8 cellular contexts compared by ENCODE assay signal in the genomic region with DNA sequence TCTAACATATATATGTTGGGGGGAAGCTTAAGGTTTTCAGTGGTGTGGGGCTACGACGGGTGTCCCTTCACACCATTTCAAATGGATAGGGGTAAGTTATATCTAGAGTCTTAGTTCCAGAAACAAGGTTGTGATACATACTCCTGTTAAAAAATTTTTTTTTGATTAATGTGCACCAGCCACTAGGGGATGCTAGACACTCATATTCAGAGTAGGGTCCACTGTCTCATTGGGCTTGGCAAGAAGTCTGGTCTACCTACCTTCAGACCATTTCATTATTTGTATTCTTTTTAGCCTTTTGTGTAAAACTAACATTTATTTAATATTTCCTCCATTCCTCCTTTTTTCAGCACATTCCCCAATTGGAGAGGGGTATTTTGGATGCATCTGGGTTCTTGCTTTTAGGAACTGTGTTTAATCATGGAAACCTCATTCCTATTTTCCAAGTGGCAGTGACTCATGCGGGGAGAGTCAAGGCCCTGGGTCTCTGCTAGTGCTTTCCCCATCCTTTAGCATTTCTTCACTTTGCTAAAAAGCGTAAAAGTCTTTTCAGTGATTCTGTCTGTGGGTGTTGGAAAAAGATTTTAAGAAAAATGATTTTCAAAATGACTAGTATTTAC. TPM values are rescaled to one million over a fixed set of nuclear protein-coding genes. Genes with fewer than 3 reads are reported as not detected.
DNase-seq lines count a peak whose midpoint lies in the region; ATAC-seq, FAIRE-seq and TF ChIP-seq lines count a peak whose summit lies in the region.

No MANE protein-coding gene starts in this region.

- H3K9me2 ChIP-seq in GM23248 (ENCODE audit: insufficient read depth) = no peaks in the 10 kb centered on the region

- no peak for TF ChIP-seq EP300 in stomach (IDR thresholded peaks at IDR 0.05)

- no peak overlapping the region for H3K4me3 Mint-ChIP-seq in nephron progenitor cell
- H3K4me3 Mint-ChIP-seq in activated T-cell treated with anti-CD3 and anti-CD28 coated beads, Interleukin-2, amount 50 U/mL, for 4 hours = no peak overlapping the region

- peaks cover 20% of the 10 kb centered on the region for H3K4me1 ChIP-seq in GM23248 (ENCODE audit: insufficient read depth)
- no peaks in the 10 kb centered on the region for H3K4me1 ChIP-seq in stomach

- FAIRE-seq in bronchial epithelial cell (lab: Jason Lieb, UNC) = no peak

- H3K4me1 Mint-ChIP-seq in nephron progenitor cell = no peaks in the 10 kb centered on the region
- no peaks in the 10 kb centered on the region for H3K4me1 Mint-ChIP-seq in activated T-cell treated with anti-CD3 and anti-CD28 coated beads, Interleukin-2, amount 50 U/mL, for 4 hours (ENCODE audit: low read depth)

- H3F3A ChIP-seq in GM23248 (ENCODE audit: insufficient read depth) = peaks cover 11% of the 10 kb centered on the region

- no peaks in the 10 kb centered on the region for H3K9me3 Mint-ChIP-seq in nephron progenitor cell
- H3K9me3 Mint-ChIP-seq in activated T-cell treated with anti-CD3 and anti-CD28 coated beads, Interleukin-2, amount 50 U/mL, for 4 hours = peaks cover 5% of the 10 kb centered on the region

- H3K27me3 Mint-ChIP-seq in nephron progenitor cell (ENCODE audit: low read depth, poor library complexity) = peaks cover 3% of the 10 kb centered on the region
- no peaks in the 10 kb centered on the region for H3K27me3 Mint-ChIP-seq in activated T-cell treated with anti-CD3 and anti-CD28 coated beads, Interleukin-2, amount 50 U/mL, for 4 hours (ENCODE audit: low read depth)

- H3K79me2 ChIP-seq in GM23248 (ENCODE audit: insufficient read depth) = no peaks in the 10 kb centered on the region

- TF ChIP-seq CTCF in bronchial epithelial cell (IDR thresholded peaks at IDR 0.05; ENCODE audit: insufficient read depth, low read length, severe bottlenecking) (peak; percentile 78), nephron progenitor cell (IDR thresholded peaks at IDR 0.05) (peak; percentile 74), stomach (IDR thresholded peaks at IDR 0.05) (peak in 3 of 7 experiments; percentile 7 to 32 (median 11)), omental fat pad (IDR thresholded peaks at IDR 0.05) (no peak)

- H3K27me3 ChIP-seq in GM23248 (replicated peaks; ENCODE audit: insufficient read depth) = no peaks in the 10 kb centered on the region
- no peaks in the 10 kb centered on the region for H3K27me3 ChIP-seq in bronchial epithelial cell (ENCODE audit: control insufficient read depth, insufficient read depth, low read length)
- no peaks in the 10 kb centered on the region for H3K27me3 ChIP-seq in stomach

- H3K9ac ChIP-seq in GM23248 = no peak overlapping the region

- H3K36me3 ChIP-seq in GM23248 (ENCODE audit: low read depth) (no peaks in the 10 kb centered on the region), bronchial epithelial cell (ENCODE audit: control insufficient read depth, insufficient read depth, low read length) (no peaks in the 10 kb centered on the region), stomach (no peaks in the 10 kb centered on the region)

- H3K27ac Mint-ChIP-seq in nephron progenitor cell = no peak overlapping the region

- no peak overlapping the region for H3K4me3 ChIP-seq in GM23248
- H3K4me3 ChIP-seq in bronchial epithelial cell (ENCODE audit: low read depth, low read length) = no peak overlapping the region
- no peak overlapping the region for H3K4me3 ChIP-seq in stomach

- H2AFZ ChIP-seq in GM23248 = no peak overlapping the region

- H3K9me3 ChIP-seq in GM23248 (ENCODE audit: low read depth) (no peaks in the 10 kb centered on the region), stomach (no peaks in the 10 kb centered on the region)

- intact Hi-C loops in stomach (cut with DNase I; ENCODE audit: low total_unique reads) = no loop called here

- H4K20me1 ChIP-seq in GM23248 (ENCODE audit: insufficient read depth) = no peaks in the 10 kb centered on the region

- no peak overlapping the region for H3K4me2 ChIP-seq in GM23248 (ENCODE audit: unreplicated experiment)

- no peak for ATAC-seq in activated T-cell treated with anti-CD3 and anti-CD28 coated beads, Interleukin-2, amount 50 U/mL, for 4 hours
- ATAC-seq in omental fat pad (ENCODE audit: low FRiP score) = no peak

- WGBS in GM23248 (ENCODE audit: low coverage in 1 of 2, low lambda C conversion rate in 2 of 2, missing lambda C conversion rate in 2 of 2), 2 experiments = 45 to 53% methylated on average over 4 of the region's 4 CpGs
- WGBS in stomach, 5 donors = 41 to 58% (median 46%) methylated on average over 4 of the region's 4 CpGs

- DNase-seq in Caki2 (ENCODE audit: low read depth) (peak; percentile 6), GM23248 (peak; percentile 72), NCI-H2196 (lab: John Stamatoyannopoulos, UW; ENCODE audit: unreplicated experiment) (peak; percentile 69), bronchial epithelial cell (ENCODE audit: low read depth) (peak; percentile 42), nephron progenitor cell (peak; percentile 10), stomach (no peak), omental fat pad (ENCODE audit: low spot score) (no peak)
- DNase-seq in activated T-cell treated with anti-CD3 and anti-CD28 coated beads, Interleukin-2, amount 50 U/mL, for 4 hours = no peak

- TF ChIP-seq POLR2A in stomach (IDR thresholded peaks at IDR 0.05) = no peak

- H3K27ac ChIP-seq in GM23248 (no peak overlapping the region), stomach (no peak overlapping the region)

- H3K36me3 Mint-ChIP-seq in nephron progenitor cell (ENCODE audit: low read depth) = no peaks in the 10 kb centered on the region
- no peaks in the 10 kb centered on the region for H3K36me3 Mint-ChIP-seq in activated T-cell treated with anti-CD3 and anti-CD28 coated beads, Interleukin-2, amount 50 U/mL, for 4 hours (ENCODE audit: insufficient read depth)

- in situ Hi-C loops in Caki2 (cut with HindIII; ENCODE audit: low pct_unique_long_range_greater_than_20kb, low sequenced_read_pairs) (no loop called here), GM23248 (cut with MboI) (loop anchor here (25.0 kb wide), 1 partner anchor 459 kb away; the partner anchor contains the start of gene UTP20)

RNA-seq across cellular contexts. Expression of gene ANO4, which starts 33.4 kb away (rescaled TPM):
- 12.6 TPM in 1 of 2 replicates, not detected in the other for total RNA-seq in Caki2 (2014; rRNA removed; shearing (Covaris generic); ENCODE audit: low replicate concordance)
- 4.8 and 6.6 TPM in 2 replicates for total RNA-seq in GM23248 (2014; rRNA removed; shearing (Covaris generic))
- polyA plus RNA-seq in GM23248 (2016; fragmentation: Nextera tagmentation; extraction: Ambion mirVana) = 6.3 and 7.6 TPM in 2 replicates
- total RNA-seq in bronchial epithelial cell = 2.4 TPM in 2 replicates
- total RNA-seq in activated T-cell treated with anti-CD3 and anti-CD28 coated beads, Interleukin-2, amount 50 U/mL, for 4 hours = not detected
- total RNA-seq in stomach = under 1 TPM in 1 of 5 donors, not detected in 4; 0.37 TPM
- not detected for polyA plus RNA-seq in stomach
- total RNA-seq in omental fat pad = 1 to 10 TPM in 3 of 4 donors, under 1 TPM in 1; 0.56 to 2.4 (median 1.1) TPM

Comparison
In these comparisons a context has a peak if more than half of its experiments do, and no peak if none do; other contexts are left out.
1. DNase-seq: peak in Caki2 (single experiment), GM23248 (single experiment), NCI-H2196 (single experiment), bronchial epithelial cell (single experiment) and nephron progenitor cell (single experiment); none in activated T-cell treated with anti-CD3 and anti-CD28 coated beads, Interleukin-2, amount 50 U/mL, for 4 hours (single experiment), stomach (single experiment) and omental fat pad (single experiment).
2. CTCF ChIP-seq: peak in bronchial epithelial cell (single experiment) and nephron progenitor cell (single experiment); none in omental fat pad (0 of 3).